In the genomic region with DNA sequence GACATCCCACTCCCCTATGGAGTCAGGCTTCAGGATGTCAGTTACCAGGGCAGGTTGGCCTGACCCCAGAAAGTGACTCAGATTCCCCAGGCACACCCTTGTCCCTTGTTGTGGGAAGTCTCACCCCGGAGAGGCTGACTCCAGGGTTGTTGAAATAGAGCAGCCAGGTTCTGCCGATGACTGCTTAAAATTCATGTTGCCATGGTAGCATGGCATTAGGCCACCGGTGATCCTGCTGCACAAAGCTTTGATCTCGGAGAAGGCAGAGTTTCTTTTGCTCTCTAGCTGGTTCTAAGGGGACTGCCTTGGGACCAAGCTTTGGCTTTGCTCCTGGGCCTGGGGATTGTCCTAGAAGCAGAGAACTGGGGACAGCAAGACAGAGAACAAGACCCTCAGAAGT, we compare ENCODE assay signal across 9 cellular contexts.
DNase-seq lines count a peak whose midpoint lies in the region; ATAC-seq, FAIRE-seq and TF ChIP-seq lines count a peak whose summit lies in the region.
"Had no signal": no experiment of that assay in that cellular context is flagged by ENCODE, and none has a peak within 500 bp of the region (broad histone marks: within the 10 kb centered on the region; RNA-seq: fewer than 3 reads in every experiment).

No MANE protein-coding gene starts in this region.

- no peak for FAIRE-seq in HTR-8/SVneo (lab: Jason Lieb, UNC)

- DNase-seq in AG20443 (ENCODE audit: low spot score) (peak; percentile 85), HEK293T (ENCODE audit: extremely low spot score) (peak; percentile 12), adipocyte (ENCODE audit: low read depth) (peak; percentile 27), islet precursor cell (peak; percentile 81), HTR-8/SVneo (ENCODE audit: insufficient read length, low spot score) (no peak), NCI-H1048 (lab: John Stamatoyannopoulos, UW) (no peak)

- POLR2A ChIA-PET in HEK293T (lab: Yijun Ruan, JAX), result no interaction called here

- peaks cover 12% of the 10 kb centered on the region for H3K27me3 ChIP-seq in adipocyte (replicated peaks; ENCODE audit: control insufficient read depth, insufficient read depth, low read length)
- H3K27me3 ChIP-seq: ascending aorta had no signal

- H3K9me3 ChIP-seq in adipocyte (ENCODE audit: control insufficient read depth, low read length), result no peaks in the 10 kb centered on the region
- H3K9me3 ChIP-seq: ascending aorta had no signal

- no peak for ATAC-seq in GM18909 (IDR thresholded peaks at IDR 0.05; ENCODE audit: poor library complexity, unreplicated experiment)
- no peak for ATAC-seq in HG03442 (IDR thresholded peaks at IDR 0.05; ENCODE audit: unreplicated experiment)

- no peak overlapping the region for H3K4me3 ChIP-seq in adipocyte (ENCODE audit: low read length)
- H3K4me3 ChIP-seq: ascending aorta had no signal

- H3K36me3 ChIP-seq in adipocyte (ENCODE audit: control insufficient read depth, insufficient read depth, low read length, severe bottlenecking), result no peaks in the 10 kb centered on the region
- H3K36me3 ChIP-seq: ascending aorta had no signal

- H3K4me1 ChIP-seq in adipocyte (ENCODE audit: control insufficient read depth, insufficient read depth, low read length), result peaks cover 3% of the 10 kb centered on the region
- H3K4me1 ChIP-seq: ascending aorta had no signal

- H3K9ac ChIP-seq in adipocyte (ENCODE audit: low read length), result no peak overlapping the region

- CTCF ChIA-PET in HEK293T (lab: Yijun Ruan, JAX), result interaction anchor here (3.0 kb wide), 1 partner anchor 12 kb away, joined by 8 read pairs; no protein-coding TSS in a partner anchor

TF ChIP-seq in HEK293T, 16 proteins besides CTCF, POLR2A, EP300 and RAD21:
- TF ChIP-seq ARNT (IDR thresholded peaks at IDR 0.05) (no peak), NFRKB (IDR thresholded peaks at IDR 0.05) (no peak), L3MBTL2 (conservative IDR thresholded peaks at IDR 0.05) (no peak), ZNF384 (IDR thresholded peaks at IDR 0.05) (no peak), SUZ12 (IDR thresholded peaks at IDR 0.05) (no peak), BHLHE40 (IDR thresholded peaks at IDR 0.05; ENCODE audit: borderline replicate concordance) (no peak), FOXA1 (IDR thresholded peaks at IDR 0.05) (no peak), FOXM1 (IDR thresholded peaks at IDR 0.05; ENCODE audit: borderline replicate concordance) (no peak), LEF1 (IDR thresholded peaks at IDR 0.05; ENCODE audit: borderline replicate concordance) (no peak), TARDBP (IDR thresholded peaks at IDR 0.05) (no peak), ELF4 (IDR thresholded peaks at IDR 0.05) (no peak), SP1 (IDR thresholded peaks at IDR 0.05) (no peak)
- TF ChIP-seq, protein P1, sequence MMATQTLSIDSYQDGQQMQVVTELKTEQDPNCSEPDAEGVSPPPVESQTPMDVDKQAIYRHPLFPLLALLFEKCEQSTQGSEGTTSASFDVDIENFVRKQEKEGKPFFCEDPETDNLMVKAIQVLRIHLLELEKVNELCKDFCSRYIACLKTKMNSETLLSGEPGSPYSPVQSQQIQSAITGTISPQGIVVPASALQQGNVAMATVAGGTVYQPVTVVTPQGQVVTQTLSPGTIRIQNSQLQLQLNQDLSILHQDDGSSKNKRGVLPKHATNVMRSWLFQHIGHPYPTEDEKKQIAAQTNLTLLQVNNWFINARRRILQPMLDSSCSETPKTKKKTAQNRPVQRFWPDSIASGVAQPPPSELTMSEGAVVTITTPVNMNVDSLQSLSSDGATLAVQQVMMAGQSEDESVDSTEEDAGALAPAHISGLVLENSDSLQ (IDR thresholded peaks at IDR 0.05), result no peak
TF ChIP-seq in HEK293T: peak in this region for 0.

Comparison
In these comparisons a context has a peak if more than half of its experiments do, and no peak if none do; other contexts are left out.
1. DNase-seq: peak in AG20443 (single experiment), HEK293T (single experiment), adipocyte (single experiment) and islet precursor cell (single experiment); none in HTR-8/SVneo (single experiment) and NCI-H1048 (single experiment).